Comparison of ENCODE assay signal across 29 cellular contexts in the genomic region with DNA sequence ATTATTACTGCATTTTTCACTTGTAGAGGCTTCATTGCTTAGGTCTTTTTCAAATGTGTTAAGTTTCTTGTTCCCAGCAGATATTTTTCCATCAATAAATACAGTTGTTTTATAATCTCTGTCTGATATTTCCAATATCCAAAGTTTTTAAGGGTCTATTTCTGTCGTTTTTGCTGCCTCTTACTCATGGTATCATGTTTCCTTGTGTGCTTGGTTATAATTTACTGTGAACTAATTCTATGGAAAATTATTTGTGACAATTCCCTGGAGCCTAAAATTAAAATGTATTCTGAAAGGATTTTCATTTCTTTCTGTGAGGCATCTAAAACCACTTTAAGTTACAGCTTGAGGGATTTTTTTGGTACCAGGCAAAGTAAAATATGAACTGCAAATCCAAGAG.
"Had no signal": no experiment of that assay in that cellular context is flagged by ENCODE, and none has a peak within 500 bp of the region (broad histone marks: within the 10 kb centered on the region; RNA-seq: fewer than 3 reads in every experiment).

No MANE protein-coding gene starts in this region.

- H3K27me3 ChIP-seq: colonic mucosa, dorsolateral prefrontal cortex, esophagus muscularis mucosa, esophagus squamous epithelium, foreskin keratinocyte, gastrocnemius medialis, gastroesophageal sphincter, heart left ventricle, heart right ventricle had no signal

- H3K27ac Mint-ChIP-seq: dendritic cell treated with granulocyte-macrophage colony-stimulating factor and Interleukin-4, amounts not matched to agents 40 ng/mL and 50 ng/mL, for 4 days; effector memory CD8-positive, alpha-beta T cell; endodermal cell had no signal

- H3K36me3 ChIP-seq: colonic mucosa, gastrocnemius medialis had no signal

- H3K4me3 ChIP-seq: colonic mucosa, coronary artery, dorsolateral prefrontal cortex, esophagus muscularis mucosa, esophagus squamous epithelium, gastrocnemius medialis, gastroesophageal sphincter, heart left ventricle, heart right ventricle had no signal

- H3K27me3 Mint-ChIP-seq: dendritic cell treated with granulocyte-macrophage colony-stimulating factor and Interleukin-4, amounts not matched to agents 40 ng/mL and 50 ng/mL, for 4 days; effector memory CD8-positive, alpha-beta T cell had no signal

- H3K9me3 Mint-ChIP-seq: dendritic cell treated with granulocyte-macrophage colony-stimulating factor and Interleukin-4, amounts not matched to agents 40 ng/mL and 50 ng/mL, for 4 days; effector memory CD8-positive, alpha-beta T cell had no signal

- H3K4me1 ChIP-seq: colonic mucosa, esophagus squamous epithelium, gastroesophageal sphincter had no signal

- FAIRE-seq: colon, endometrium, endothelial cell of umbilical vein, frontal cortex had no signal

- DNase-seq: colonic mucosa; cortex of kidney; dermis blood vessel endothelial cell; dorsolateral prefrontal cortex; effector CD4-positive, alpha-beta T cell; effector CD8-positive, alpha-beta T cell; effector memory CD4-positive, alpha-beta T cell; effector memory CD8-positive, alpha-beta T cell; endodermal cell; erythroblast; esophagus squamous epithelium; foreskin fibroblast; foreskin keratinocyte; foreskin melanocyte; gastrocnemius medialis; glutamatergic neuron; head of caudate nucleus; heart left ventricle; heart right ventricle had no signal

- ATAC-seq: effector memory CD8-positive, alpha-beta T cell; esophagus mucosa; foreskin keratinocyte; gastrocnemius medialis; gastroesophageal sphincter; heart left ventricle; heart right ventricle had no signal

- H3K4me3 Mint-ChIP-seq: dendritic cell treated with granulocyte-macrophage colony-stimulating factor and Interleukin-4, amounts not matched to agents 40 ng/mL and 50 ng/mL, for 4 days; effector memory CD8-positive, alpha-beta T cell; endodermal cell had no signal

- H3K27ac ChIP-seq: colonic mucosa, coronary artery, dorsolateral prefrontal cortex, epithelial cell of prostate, esophagus muscularis mucosa, esophagus squamous epithelium, foreskin keratinocyte, gastrocnemius medialis, gastroesophageal sphincter, heart left ventricle, heart right ventricle had no signal

- H3K4me1 Mint-ChIP-seq: endodermal cell had no signal

- H3K9me3 ChIP-seq: colonic mucosa, esophagus muscularis mucosa, esophagus squamous epithelium, gastrocnemius medialis, gastroesophageal sphincter had no signal
